In genomic region chr19:46852830-46853229, GRCh38 we compare ENCODE assay signal across 29 cellular contexts.
"Had no signal": no experiment of that assay in that cellular context is flagged by ENCODE, and none has a peak within 500 bp of the region (broad histone marks: within the 10 kb centered on the region; RNA-seq: fewer than 3 reads in every experiment).

No MANE protein-coding gene starts in this region.

- H3K9me3 ChIP-seq: ascending aorta had no signal

- H3K36me3 ChIP-seq: cardiac muscle cell had no signal

- ATAC-seq: activated CD4-positive, alpha-beta T cell treated with anti-CD3 and anti-CD28 coated beads for 36 hours; activated CD4-positive, CD25-positive, alpha-beta regulatory T cell treated with anti-CD3 and anti-CD28 coated beads, Interleukin-2, amount 50 U/mL, for 24 hours; activated CD8-positive, alpha-beta memory T cell treated with anti-CD3 and anti-CD28 coated beads, Interleukin-2, amount 10 ng/mL, durations not matched to agents 7 days and 5 days; activated CD8-positive, alpha-beta T cell treated with anti-CD3 and anti-CD28 coated beads, Interleukin-2, amount 10 ng/mL, durations not matched to agents 7 days and 5 days; activated naive CD8-positive, alpha-beta T cell treated with anti-CD3 and anti-CD28 coated beads, Interleukin-2, amount 50 U/mL, for 24 hours had no signal

- DNase-seq: activated CD4-positive, alpha-beta memory T cell treated with anti-CD3 and anti-CD28 coated beads, Interleukin-2, amount 10 ng/mL, durations not matched to agents 7 days and 5 days; activated CD4-positive, alpha-beta T cell treated with anti-CD3 and anti-CD28 coated beads for 1 hour; activated CD4-positive, alpha-beta T cell treated with anti-CD3 and anti-CD28 coated beads for 36 hours; activated CD4-positive, alpha-beta T cell treated with anti-CD3 and anti-CD28 coated beads for 48 hours; activated CD4-positive, alpha-beta T cell treated with anti-CD3 and anti-CD28 coated beads, Interleukin-2, amount 10 ng/mL, durations not matched to agents 7 days and 5 days; activated CD4-positive, alpha-beta T cell treated with anti-CD3 and anti-CD28 coated beads, Interleukin-2, amount 50 U/mL, for 48 hours; activated CD4-positive, CD25-positive, alpha-beta regulatory T cell; activated CD8-positive, alpha-beta memory T cell treated with anti-CD3 and anti-CD28 coated beads for 24 hours; activated CD8-positive, alpha-beta memory T cell treated with anti-CD3 and anti-CD28 coated beads, Interleukin-2, amount 10 ng/mL, durations not matched to agents 7 days and 5 days; activated CD8-positive, alpha-beta memory T cell treated with anti-CD3 and anti-CD28 coated beads, Interleukin-2, amount 50 U/mL, for 48 hours; activated CD8-positive, alpha-beta T cell treated with anti-CD3 and anti-CD28 coated beads, Interleukin-2, amount 10 ng/mL, durations not matched to agents 7 days and 5 days; activated effector memory CD4-positive, alpha-beta T cell treated with Interleukin-2 at 50 U/mL for 16 hours; activated gamma-delta T cell; activated naive CD4-positive, alpha-beta T cell treated with Interleukin-2 at 50 U/mL for 16 hours; activated naive CD8-positive, alpha-beta T cell treated with anti-CD3 and anti-CD28 coated beads, Interleukin-2, amount 10 ng/mL, durations not matched to agents 7 days and 5 days; activated naive CD8-positive, alpha-beta T cell treated with anti-CD3 and anti-CD28 coated beads, Interleukin-2, amount 50 U/mL, for 24 hours; activated T-cell treated with anti-CD3 and anti-CD28 coated beads, Interleukin-2, amount 50 U/mL, for 24 hours; activated T-cell treated with anti-CD3 and anti-CD28 coated beads, Interleukin-2, amount 50 U/mL, for 48 hours; amygdala; anterior cingulate cortex; caudate nucleus; cerebellar nuclear complex; T-helper 1 cell; T-helper 2 cell; T-helper 9 cell had no signal

- H3K4me3 ChIP-seq: ascending aorta, cardiac muscle cell had no signal

- H3K27me3 ChIP-seq: ascending aorta, cardiac muscle cell had no signal

- H3K27ac ChIP-seq: ascending aorta, cardiac muscle cell, VCaP had no signal
